In the genomic region with DNA sequence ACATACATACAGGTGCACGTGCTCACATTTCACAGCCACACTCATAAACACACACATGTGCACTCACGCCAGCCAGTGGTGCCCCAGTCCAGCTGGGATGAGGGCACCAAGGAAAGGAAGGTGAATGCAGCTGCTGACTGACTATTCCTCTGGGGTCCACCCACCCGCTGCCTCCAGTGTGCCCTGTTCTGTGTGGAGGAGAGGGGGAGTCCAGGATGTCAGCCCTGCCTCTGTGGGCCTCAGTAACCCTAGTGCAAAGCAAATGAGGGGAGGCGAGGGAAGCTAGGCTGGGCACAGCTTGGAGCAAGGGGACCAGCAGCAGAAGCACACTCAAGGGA, we compare ENCODE assay signal across 7 cellular contexts. TPM values are rescaled to one million over a fixed set of nuclear protein-coding genes. Genes with fewer than 3 reads are reported as not detected.
DNase-seq lines count a peak whose midpoint lies in the region; ATAC-seq and TF ChIP-seq lines count a peak whose summit lies in the region.

No MANE protein-coding gene starts in this region.

- H3K79me2 ChIP-seq in PC-3 (ENCODE audit: low read length): no peaks in the 10 kb centered on the region

- TF ChIP-seq CTCF in PC-3 (conservative IDR thresholded peaks at IDR 0.05; ENCODE audit: low read depth, low read length) (no peak), dorsolateral prefrontal cortex (IDR thresholded peaks at IDR 0.05 in 54 of 56, conservative IDR thresholded peaks at IDR 0.05 in 2 of 56; ENCODE audit: low read depth in 1 of 56, partially characterized antibody in 56 of 56) (no peak), psoas muscle (IDR thresholded peaks at IDR 0.05) (no peak)

- CTCF ChIA-PET in PC-3 (lab: Charles Lee): no interaction called here

- H3K27me3 ChIP-seq in PC-3 (ENCODE audit: low read length) (no peaks in the 10 kb centered on the region), dorsolateral prefrontal cortex (no peaks in the 10 kb centered on the region), psoas muscle (ENCODE audit: insufficient read depth in 3 of 3, low read length in 2 of 3) (no peaks in the 10 kb centered on the region)

- POLR2A ChIA-PET in PC-3 (lab: Charles Lee; ENCODE audit: unreplicated experiment): no interaction called here

- intact Hi-C loops in PC-3 (cut with micrococcal nuclease): loop anchor here (2.0 kb wide), 1 partner anchor 120 kb away; no protein-coding TSS in a partner anchor
- intact Hi-C loops in dorsolateral prefrontal cortex (cut with DNase I): no loop called here
- intact Hi-C loops in psoas muscle (cut with DNase I): loop anchor here (5.0 kb wide), 2 partner anchors 64 to 219 kb away; no protein-coding TSS in a partner anchor

- no peak overlapping the region for H2AFZ ChIP-seq in PC-3 (ENCODE audit: low read length)

- peak overlapping the region; percentile 37 for H3K9ac ChIP-seq in PC-3 (ENCODE audit: low read length)

- H4K20me1 ChIP-seq in PC-3 (ENCODE audit: low read length): no peaks in the 10 kb centered on the region

- WGBS in psoas muscle, 3 donors: 45 to 58% (median 57%) methylated on average over 4 of the region's 4 CpGs

- no peaks in the 10 kb centered on the region for H3K9me2 ChIP-seq in PC-3 (replicated peaks; ENCODE audit: low read length)

- H3K27ac ChIP-seq in PC-3 (ENCODE audit: low read length) (peak overlapping the region; percentile 78; the same call in 1 of the 2 replicates), dorsolateral prefrontal cortex (peak overlapping the region in 56 of 59 donors; percentile 3 to 93 (median 76)), psoas muscle (peak overlapping the region; percentile 94)

- no peaks in the 10 kb centered on the region for H3F3A ChIP-seq in PC-3 (ENCODE audit: low read length, unreplicated experiment)

- BruUV-seq in PC-3 (replicated peaks; lab: Mats Ljungman, UMichigan): no TSS peak

- ATAC-seq in GM21528 (IDR thresholded peaks at IDR 0.05; ENCODE audit: low FRiP score, unreplicated experiment) (peak; percentile 1), PC-3 (no peak), psoas muscle (no peak), GM21423 (IDR thresholded peaks at IDR 0.05; ENCODE audit: unreplicated experiment) (no peak)

- no peak overlapping the region for H3K4me3 ChIP-seq in PC-3 (ENCODE audit: low read length)
- H3K4me3 ChIP-seq in dorsolateral prefrontal cortex: peak overlapping the region in 4 of 59 donors; percentile 9 to 16 (median 12)
- H3K4me3 ChIP-seq in psoas muscle: no peak overlapping the region

- peak overlapping the region; percentile 50 for H3K4me2 ChIP-seq in PC-3 (ENCODE audit: low read length)

- H3K36me3 ChIP-seq in PC-3 (ENCODE audit: low read depth, low read length): no peaks in the 10 kb centered on the region
- H3K36me3 ChIP-seq in psoas muscle (ENCODE audit: insufficient read depth in 1 of 2, low read depth in 1 of 2): peaks cover 0 to 4% of the 10 kb centered on the region in 2 donors

- DNase-seq in PC-3 (no peak), dorsolateral prefrontal cortex (no peak), psoas muscle (no peak), NCI-H1417 (lab: John Stamatoyannopoulos, UW) (no peak), NCI-H187 (lab: John Stamatoyannopoulos, UW) (no peak)

- H3K4me1 ChIP-seq in PC-3 (ENCODE audit: insufficient read depth, low read length): peaks cover 32% of the 10 kb centered on the region
- H3K4me1 ChIP-seq in psoas muscle: peaks cover 72% of the 10 kb centered on the region

- H3K9me3 ChIP-seq in PC-3 (ENCODE audit: low read length) (no peaks in the 10 kb centered on the region), psoas muscle (no peaks in the 10 kb centered on the region)

RNA-seq across cellular contexts. Expression of gene YKT6, which starts 57.6 kb away (rescaled TPM):
- total RNA-seq in PC-3 (2014; rRNA removed) (133 and 147 TPM in 2 replicates), dorsolateral prefrontal cortex (10 to 100 TPM; 51.6 to 96.6 (median 65.9) TPM), psoas muscle (10 to 100 TPM; 49.7 to 69.4 (median 63.7) TPM)
- 100 to 1,000 TPM in 2 of 3 donors, 10 to 100 TPM in 1; 47.7 to 153 (median 148) TPM for polyA plus RNA-seq in psoas muscle

Comparison
In these comparisons a context has a peak if more than half of its experiments do, and no peak if none do; other contexts are left out.
1. intact Hi-C loops: an anchor here in PC-3 (2.0 kb wide) and psoas muscle (5.0 kb wide); none called in dorsolateral prefrontal cortex.